ENCODE assay signal across 2 cellular contexts in genomic region chr15:40292246-40292645, GRCh38.
TF ChIP-seq lines count a peak whose summit lies in the region.

No MANE protein-coding gene starts in this region.

TF ChIP-seq in IMR-90, 13 proteins besides CTCF, POLR2A, EP300 and RAD21:
- TF ChIP-seq SMC3 (IDR thresholded peaks at IDR 0.05; ENCODE audit: low read depth, low read length) (no peak), USF2 (IDR thresholded peaks at IDR 0.05; ENCODE audit: low read depth, low read length) (no peak), CEBPB (IDR thresholded peaks at IDR 0.05; ENCODE audit: low read depth, low read length) (no peak), MXI1 (IDR thresholded peaks at IDR 0.05; ENCODE audit: borderline replicate concordance, low read depth, low read length) (no peak), MAFK (IDR thresholded peaks at IDR 0.05; ENCODE audit: low read depth, low read length) (no peak), RFX5 (IDR thresholded peaks at IDR 0.05; ENCODE audit: low read depth, low read length) (no peak), CHD1 (IDR thresholded peaks at IDR 0.05; ENCODE audit: low read depth, low read length) (no peak), FOS (IDR thresholded peaks at IDR 0.05; ENCODE audit: low read depth, low read length) (no peak), BHLHE40 (IDR thresholded peaks at IDR 0.05; ENCODE audit: low read depth, low read length) (no peak), MAZ (IDR thresholded peaks at IDR 0.05; ENCODE audit: borderline replicate concordance, low read depth, low read length) (no peak), NFE2L2 (IDR thresholded peaks at IDR 0.05; ENCODE audit: low read depth, low read length) (no peak), RCOR1 (IDR thresholded peaks at IDR 0.05; ENCODE audit: insufficient replicate concordance, low read length) (no peak)
- TF ChIP-seq, protein P1, sequence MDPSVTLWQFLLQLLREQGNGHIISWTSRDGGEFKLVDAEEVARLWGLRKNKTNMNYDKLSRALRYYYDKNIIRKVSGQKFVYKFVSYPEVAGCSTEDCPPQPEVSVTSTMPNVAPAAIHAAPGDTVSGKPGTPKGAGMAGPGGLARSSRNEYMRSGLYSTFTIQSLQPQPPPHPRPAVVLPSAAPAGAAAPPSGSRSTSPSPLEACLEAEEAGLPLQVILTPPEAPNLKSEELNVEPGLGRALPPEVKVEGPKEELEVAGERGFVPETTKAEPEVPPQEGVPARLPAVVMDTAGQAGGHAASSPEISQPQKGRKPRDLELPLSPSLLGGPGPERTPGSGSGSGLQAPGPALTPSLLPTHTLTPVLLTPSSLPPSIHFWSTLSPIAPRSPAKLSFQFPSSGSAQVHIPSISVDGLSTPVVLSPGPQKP (IDR thresholded peaks at IDR 0.05; ENCODE audit: borderline replicate concordance, low read depth, low read length) = no peak

TF ChIP-seq in H1, 55 proteins besides CTCF, POLR2A, EP300 and RAD21:
- TF ChIP-seq TAF7 (optimal IDR thresholded peaks at IDR 0.05; ENCODE audit: borderline replicate concordance, low read depth, low read length) = no peak
- TF ChIP-seq PHF8 (conservative IDR thresholded peaks at IDR 0.05; ENCODE audit: low read depth, low read length) = no peak
- no peak for TF ChIP-seq CTBP2 (IDR thresholded peaks at IDR 0.05; ENCODE audit: borderline replicate concordance, insufficient read depth, insufficient read length, low read length)
- no peak for TF ChIP-seq BCL11A (IDR thresholded peaks at IDR 0.05; ENCODE audit: low read depth in 2 of 2, low read length in 2 of 2)
- no peak for TF ChIP-seq CHD7 (IDR thresholded peaks at IDR 0.05; ENCODE audit: insufficient replicate concordance, low read length)
- TF ChIP-seq ZNF274 (IDR thresholded peaks at IDR 0.05; ENCODE audit: borderline replicate concordance, extremely low read depth, low read length) = no peak
- TF ChIP-seq EGR1 (IDR thresholded peaks at IDR 0.05; ENCODE audit: borderline replicate concordance, low read depth, low read length) = no peak
- no peak for TF ChIP-seq HDAC6 (IDR thresholded peaks at IDR 0.05; ENCODE audit: low read depth, low read length)
- TF ChIP-seq CHD1 (IDR thresholded peaks at IDR 0.05; ENCODE audit: low read depth, low read length) = no peak
- TF ChIP-seq SP2 (IDR thresholded peaks at IDR 0.05; ENCODE audit: low read length) = no peak
- no peak for TF ChIP-seq GABPA (IDR thresholded peaks at IDR 0.05; ENCODE audit: borderline replicate concordance, insufficient read depth, low read length)
- TF ChIP-seq, protein P2, sequence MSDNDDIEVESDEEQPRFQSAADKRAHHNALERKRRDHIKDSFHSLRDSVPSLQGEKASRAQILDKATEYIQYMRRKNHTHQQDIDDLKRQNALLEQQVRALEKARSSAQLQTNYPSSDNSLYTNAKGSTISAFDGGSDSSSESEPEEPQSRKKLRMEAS (IDR thresholded peaks at IDR 0.05) = no peak
- no peak for TF ChIP-seq EZH2 (IDR thresholded peaks at IDR 0.05; ENCODE audit: low read depth, low read length, severe bottlenecking)
- TF ChIP-seq RNF2 (IDR thresholded peaks at IDR 0.05; ENCODE audit: borderline replicate concordance, low read depth, low read length, missing control alignments, poor library complexity, severe bottlenecking) = no peak
- TF ChIP-seq SRF (IDR thresholded peaks at IDR 0.05; ENCODE audit: low read depth, low read length) = no peak
- no peak for TF ChIP-seq KDM4A (IDR thresholded peaks at IDR 0.05; ENCODE audit: low read depth, low read length, severe bottlenecking)
